In the genomic region with DNA sequence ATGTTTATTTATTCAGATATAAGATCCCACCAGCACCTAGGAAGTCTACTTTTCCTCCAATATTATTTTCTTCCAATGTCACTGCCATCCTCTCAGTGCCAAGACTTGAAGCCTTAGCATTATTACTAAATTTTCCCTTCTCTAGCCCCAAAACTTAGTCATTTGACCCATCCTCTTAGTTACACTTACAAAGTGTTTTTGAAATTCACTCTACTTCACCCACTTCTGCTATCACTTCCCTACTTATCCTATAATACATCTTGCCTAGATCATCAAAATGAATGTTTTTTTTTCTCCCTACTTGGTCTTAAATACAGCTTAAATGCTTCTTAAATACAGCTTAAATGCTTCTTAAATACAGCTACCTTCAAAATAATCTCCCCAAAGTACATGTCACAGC, we compare ENCODE assay signal across 19 cellular contexts.
"Had no signal": no experiment of that assay in that cellular context is flagged by ENCODE, and none has a peak within 500 bp of the region (broad histone marks: within the 10 kb centered on the region; RNA-seq: fewer than 3 reads in every experiment).

No MANE protein-coding gene starts in this region.

- H3K4me3 ChIP-seq: left ventricle myocardium inferior, lung, mucosa of descending colon, ovary, prostate gland, sigmoid colon, spleen, tibial nerve, uterus had no signal

- DNase-seq: kidney glomerular epithelial cell; left colon; left ventricle myocardium inferior; naive thymus-derived CD4-positive, alpha-beta T cell; ovary; retina; right cardiac atrium; sigmoid colon; small intestine; spleen; stimulated activated CD4-positive, alpha-beta T cell treated with anti-CD3 and anti-CD28 coated beads, Interleukin-4, amount 100 ng/mL, for 24 hours; stimulated activated naive CD4-positive, alpha-beta T cell; uterus had no signal

- H3K36me3 ChIP-seq: left ventricle myocardium inferior, ovary, prostate gland, sigmoid colon, spleen, tibial nerve, uterus had no signal

- H3K27me3 ChIP-seq: ovary, sigmoid colon, spleen, tibial nerve, uterus had no signal

- H3K27ac ChIP-seq: left ventricle myocardium inferior, ovary, prostate gland, sigmoid colon, spleen, uterus had no signal

- ATAC-seq: left colon; mucosa of descending colon; naive thymus-derived CD4-positive, alpha-beta T cell; natural killer cell treated with Interleukin-12 subunit alpha and Interleukin-12 subunit beta and Interleukin-15 and Interleukin-18, amount 100 ng/mL, for 72 hours; stimulated activated effector memory CD8-positive, alpha-beta T cell treated with anti-CD3 and anti-CD28 coated beads, Interleukin-12 subunit alpha, Interleukin-12 subunit beta, amount 100 ng/mL, for 72 hours had no signal

- H3K4me1 ChIP-seq: left ventricle myocardium inferior, prostate gland, sigmoid colon, spleen, tibial nerve, uterus had no signal

- H3K9me3 ChIP-seq: ovary, prostate gland, sigmoid colon, uterus had no signal
